ENCODE assay signal across 20 cellular contexts in genomic region chr2:172921538-172922236, GRCh38.
A peak's percentile ranks its signal among the peaks of the same experiment; 100 is the strongest.
DNase-seq lines count a peak whose midpoint lies in the region; ATAC-seq, FAIRE-seq and TF ChIP-seq lines count a peak whose summit lies in the region.
"Had no signal": no experiment of that assay in that cellular context is flagged by ENCODE, and none has a peak within 500 bp of the region (broad histone marks: within the 10 kb centered on the region; RNA-seq: fewer than 3 reads in every experiment).

No MANE protein-coding gene starts in this region.

- no peaks in the 10 kb centered on the region for H3K79me1 ChIP-seq in H1 (ENCODE audit: low read depth, low read length)

- FAIRE-seq in H1 (lab: Jason Lieb, UNC): peak; percentile 32
- FAIRE-seq: GM12891, GM19239, kidney, RCC 7860 had no signal

- DNase-seq in AG20443 (ENCODE audit: low spot score) (peak; percentile 29), NT2/D1 (ENCODE audit: low read depth, low spot score) (peak; percentile 28), H1 (ENCODE audit: low read depth in 1 of 2, low spot score in 2 of 2) (no peak), lung microvascular endothelial cell (ENCODE audit: low read depth in 2 of 2) (peak; percentile 24 to 74), mucosa of descending colon (no peak), BE2C (no peak), colonic mucosa (no peak)
- DNase-seq: activated CD4-positive, alpha-beta T cell treated with anti-CD3 and anti-CD28 coated beads, Interleukin-2, amount 50 U/mL, for 1 hour; DND-41; esophagus squamous epithelium; kidney; MV-4-11; naive thymus-derived CD8-positive, alpha-beta T cell; stimulated activated naive CD8-positive, alpha-beta T cell treated with anti-CD3 and anti-CD28 coated beads, Interleukin-15, amount 100 ng/mL, for 72 hours had no signal

- no peak overlapping the region for H3K23ac ChIP-seq in H1 (ENCODE audit: insufficient read length)

- no peak overlapping the region for H2AK5ac ChIP-seq in H1 (ENCODE audit: low read depth, low read length)

- no peak overlapping the region for H2AFZ ChIP-seq in H1 (ENCODE audit: low read length)

- H3K27me3 ChIP-seq in NT2/D1 (ENCODE audit: insufficient read depth, insufficient read length) (no peaks in the 10 kb centered on the region), H1 (replicated peaks in 1 of 4; ENCODE audit: control insufficient read depth in 3 of 4, extremely low read depth in 1 of 4, insufficient read depth in 3 of 4, low read length in 3 of 4) (no peaks in the 10 kb centered on the region), BE2C (no peaks in the 10 kb centered on the region), colonic mucosa (no peaks in the 10 kb centered on the region)
- H3K27me3 ChIP-seq: BLaER1 treated with 17β-estradiol and CSF1 and Interleukin-3, amounts not matched to agents 10 nM and 100 nM; esophagus squamous epithelium had no signal

- H3K23me2 ChIP-seq in H1 (ENCODE audit: low read depth, low read length): no peaks in the 10 kb centered on the region

- no peak overlapping the region for H3K14ac ChIP-seq in H1 (ENCODE audit: insufficient read length)

- no peak overlapping the region for H4K8ac ChIP-seq in H1 (ENCODE audit: extremely low read depth, insufficient read depth, low read length)

- TF ChIP-seq RAD21 in H1 (IDR thresholded peaks at IDR 0.05 in 1 of 2, conservative IDR thresholded peaks at IDR 0.05 in 1 of 2; ENCODE audit: low read depth in 2 of 2, low read length in 2 of 2): no peak

- no peak overlapping the region for H2BK20ac ChIP-seq in H1 (ENCODE audit: low read length)

- H3K4me2 ChIP-seq in H1 (ENCODE audit: insufficient read depth in 1 of 2, low read depth in 2 of 2, low read length in 2 of 2): no peak overlapping the region
- H3K4me2 ChIP-seq: BLaER1 treated with 17β-estradiol and CSF1 and Interleukin-3, amounts not matched to agents 10 nM and 100 nM had no signal

- H3K36me3 ChIP-seq in NT2/D1 (ENCODE audit: insufficient read depth, insufficient read length, low read length): no peaks in the 10 kb centered on the region
- H3K36me3 ChIP-seq in H1 (ENCODE audit: control insufficient read depth in 2 of 4, insufficient read depth in 4 of 4, low read length in 3 of 4): no peaks in the 10 kb centered on the region
- H3K36me3 ChIP-seq in mucosa of descending colon (ENCODE audit: low read depth): no peaks in the 10 kb centered on the region
- no peaks in the 10 kb centered on the region for H3K36me3 ChIP-seq in BE2C
- H3K36me3 ChIP-seq in colonic mucosa: no peaks in the 10 kb centered on the region
- H3K36me3 ChIP-seq: BLaER1 treated with 17β-estradiol and CSF1 and Interleukin-3, amounts not matched to agents 10 nM and 100 nM; esophagus squamous epithelium had no signal

- no peak for TF ChIP-seq CTCF in H1 (IDR thresholded peaks at IDR 0.05; ENCODE audit: control extremely low read depth in 1 of 3, insufficient read depth in 1 of 3, low read depth in 1 of 3, low read length in 3 of 3)
- TF ChIP-seq CTCF in mucosa of descending colon (IDR thresholded peaks at IDR 0.05): no peak
- no peak for TF ChIP-seq CTCF in BE2C (IDR thresholded peaks at IDR 0.05; ENCODE audit: low read depth, low read length)
- TF ChIP-seq CTCF in colonic mucosa (IDR thresholded peaks at IDR 0.05): no peak

- H3K4me1 ChIP-seq in NT2/D1 (ENCODE audit: insufficient read depth, insufficient read length): no peaks in the 10 kb centered on the region
- peaks cover 0 to 4% (median 0%) of the 10 kb centered on the region in 4 experiments; a peak in 2 of 7 replicates for H3K4me1 ChIP-seq in H1 (replicated peaks in 1 of 4; ENCODE audit: control insufficient read depth in 3 of 4, insufficient read depth in 4 of 4, low read length in 3 of 4)
- H3K4me1 ChIP-seq in mucosa of descending colon (ENCODE audit: low read depth): no peaks in the 10 kb centered on the region
- no peaks in the 10 kb centered on the region for H3K4me1 ChIP-seq in BE2C
- H3K4me1 ChIP-seq in colonic mucosa: no peaks in the 10 kb centered on the region

- no peak overlapping the region for H4K5ac ChIP-seq in H1 (ENCODE audit: insufficient read length, low read depth, low read length)

- no peak overlapping the region for H3K18ac ChIP-seq in H1 (ENCODE audit: extremely low read depth, low read length)

- no peak for ATAC-seq in mucosa of descending colon
- no peak for ATAC-seq in HG02678 (IDR thresholded peaks at IDR 0.05; ENCODE audit: unreplicated experiment)
- ATAC-seq: naive thymus-derived CD8-positive, alpha-beta T cell; sciatic nerve; stimulated activated naive CD8-positive, alpha-beta T cell treated with anti-CD3 and anti-CD28 coated beads, Interleukin-15, amount 100 ng/mL, for 72 hours had no signal

- H2BK15ac ChIP-seq in H1 (ENCODE audit: low read length): no peak overlapping the region

- POLR2A ChIA-PET in H1 (lab: Charles Lee; ENCODE audit: partially characterized antibody): interaction anchor here (0.9 kb wide), 1 partner anchor 10 kb away, joined by 4 read pairs; no protein-coding TSS in a partner anchor

- H3K27ac ChIP-seq in H1 (ENCODE audit: low read depth, low read length) (no peak overlapping the region), colonic mucosa (no peak overlapping the region)
- H3K27ac ChIP-seq: BLaER1 treated with 17β-estradiol and CSF1 and Interleukin-3, amounts not matched to agents 10 nM and 100 nM had no signal

- H2BK5ac ChIP-seq in H1 (ENCODE audit: low read depth, low read length): no peak overlapping the region

- H3K4ac ChIP-seq in H1 (replicated peaks; ENCODE audit: insufficient read length, low read depth, low read length): no peak overlapping the region

- no peak overlapping the region for H4K91ac ChIP-seq in H1 (replicated peaks; ENCODE audit: insufficient read length, low read length)

- H2BK120ac ChIP-seq in H1 (replicated peaks; ENCODE audit: low read depth, low read length): no peak overlapping the region

- H3K4me3 ChIP-seq in NT2/D1 (ENCODE audit: insufficient read length, low read depth): no peak overlapping the region
- no peak overlapping the region for H3K4me3 ChIP-seq in H1 (ENCODE audit: extremely low read depth in 1 of 4, insufficient read depth in 2 of 4, low read depth in 3 of 4, low read length in 4 of 4)
- H3K4me3 ChIP-seq in mucosa of descending colon: no peak overlapping the region
- no peak overlapping the region for H3K4me3 ChIP-seq in BE2C (ENCODE audit: low read depth, low read length)
- no peak overlapping the region for H3K4me3 ChIP-seq in colonic mucosa
- H3K4me3 ChIP-seq: BLaER1 treated with 17β-estradiol and CSF1 and Interleukin-3, amounts not matched to agents 10 nM and 100 nM; esophagus squamous epithelium had no signal

- CTCF ChIA-PET in H1 (lab: Charles Lee; ENCODE audit: partially characterized antibody): interaction anchor here (0.6 to 5.9 kb wide), 6 partner anchors 11 to 162 kb away, joined by 3 to 51 read pairs (median 3); no protein-coding TSS in a partner anchor

- intact Hi-C loops in mucosa of descending colon (cut with DNase I, micrococcal nuclease) (no loop called here), colonic mucosa (cut with DNase I) (no loop called here)

- no peaks in the 10 kb centered on the region for H4K20me1 ChIP-seq in H1 (replicated peaks in 1 of 2; ENCODE audit: control insufficient read depth in 1 of 2, insufficient read depth in 2 of 2, low read length in 2 of 2)
- H4K20me1 ChIP-seq: BLaER1 treated with 17β-estradiol and CSF1 and Interleukin-3, amounts not matched to agents 10 nM and 100 nM had no signal

- H2BK12ac ChIP-seq in H1 (ENCODE audit: low read depth, low read length): no peak overlapping the region

- no peak for TF ChIP-seq EP300 in H1 (IDR thresholded peaks at IDR 0.05; ENCODE audit: borderline replicate concordance in 1 of 2, low read depth in 2 of 2, low read length in 2 of 2)

- WGBS in H1 (ENCODE audit: extremely low coverage in 1 of 2, insufficient coverage in 1 of 2, insufficient read length in 1 of 2, insufficient replicate concordance in 2 of 2, low coverage in 1 of 2, low lambda C conversion rate in 2 of 2, missing lambda C conversion rate in 1 of 2), 2 experiments: 89% methylated on average over 6 of the region's 6 CpGs; no CpG with 5 or more reads in 1 of the 2 experiments

- H3K79me2 ChIP-seq in H1 (ENCODE audit: control insufficient read depth in 1 of 2, insufficient read depth in 2 of 2, low read length in 2 of 2): no peaks in the 10 kb centered on the region

- H3K9me3 ChIP-seq in NT2/D1 (ENCODE audit: insufficient read depth, low read length) (no peaks in the 10 kb centered on the region), H1 (ENCODE audit: insufficient read depth in 2 of 2, low read depth in 1 of 2, low read length in 1 of 2) (no peaks in the 10 kb centered on the region), mucosa of descending colon (no peaks in the 10 kb centered on the region), BE2C (no peaks in the 10 kb centered on the region), colonic mucosa (no peaks in the 10 kb centered on the region)
- H3K9me3 ChIP-seq: BLaER1 treated with 17β-estradiol and CSF1 and Interleukin-3, amounts not matched to agents 10 nM and 100 nM; esophagus squamous epithelium had no signal

- no peak for TF ChIP-seq POLR2A in H1 (IDR thresholded peaks at IDR 0.05; ENCODE audit: control extremely low read depth in 1 of 2, low read depth in 2 of 2, low read length in 2 of 2)

- no peak overlapping the region for H3K9ac ChIP-seq in NT2/D1 (ENCODE audit: insufficient read length, low read depth)
- no peak overlapping the region for H3K9ac ChIP-seq in H1 (replicated peaks in 1 of 4; ENCODE audit: extremely low read depth in 1 of 4, low read depth in 3 of 4, low read length in 3 of 4)
- no peak overlapping the region for H3K9ac ChIP-seq in colonic mucosa (ENCODE audit: low read depth in 2 of 2, low read length in 2 of 2)
- H3K9ac ChIP-seq: BLaER1 treated with 17β-estradiol and CSF1 and Interleukin-3, amounts not matched to agents 10 nM and 100 nM had no signal

- no peak overlapping the region for H3K56ac ChIP-seq in H1 (replicated peaks; ENCODE audit: insufficient read length, low read depth, low read length)

TF ChIP-seq in H1, 55 proteins besides CTCF, POLR2A, EP300 and RAD21:
- TF ChIP-seq SP2 (IDR thresholded peaks at IDR 0.05; ENCODE audit: low read length): no peak
- no peak for TF ChIP-seq KDM5A (IDR thresholded peaks at IDR 0.05; ENCODE audit: low read length)

Comparison
In these comparisons a context has a peak if more than half of its experiments do, and no peak if none do; other contexts are left out.
1. DNase-seq: peak in AG20443 (single experiment), NT2/D1 (single experiment) and lung microvascular endothelial cell (2 of 2); none in H1 (0 of 2), mucosa of descending colon (0 of 3), BE2C (single experiment) and colonic mucosa (single experiment).